Comparison of ENCODE assay signal across 20 cellular contexts in genomic region chr11:32847511-32847910, GRCh38. TPM values are rescaled to one million over a fixed set of nuclear protein-coding genes. Genes with fewer than 3 reads are reported as not detected.
DNase-seq lines count a peak whose midpoint lies in the region; ATAC-seq, FAIRE-seq and TF ChIP-seq lines count a peak whose summit lies in the region.
"Had no signal": no experiment of that assay in that cellular context is flagged by ENCODE, and none has a peak within 500 bp of the region (broad histone marks: within the 10 kb centered on the region; RNA-seq: fewer than 3 reads in every experiment).

No MANE protein-coding gene starts in this region.

- H3K9me3 ChIP-seq in SK-N-SH (no peaks in the 10 kb centered on the region), GM12878 (replicated peaks; ENCODE audit: control insufficient read depth, insufficient read depth, low read length) (no peaks in the 10 kb centered on the region), heart left ventricle (peaks cover 0 to 5% (median 0%) of the 10 kb centered on the region in 12 donors)
- H3K9me3 ChIP-seq: BE2C, MG63 had no signal

- TF ChIP-seq CTCF in SK-N-SH (IDR thresholded peaks at IDR 0.05) (no peak), GM12878 (IDR thresholded peaks at IDR 0.05 in 2 of 3, conservative IDR thresholded peaks at IDR 0.05 in 1 of 3; ENCODE audit: control insufficient read depth in 2 of 3, extremely low read depth in 1 of 3, insufficient read depth in 1 of 3, low read depth in 3 of 3, low read length in 3 of 3) (no peak), heart left ventricle (IDR thresholded peaks at IDR 0.05) (no peak)

- intact Hi-C loops in GM12878 (cut with micrococcal nuclease; ENCODE audit: unreplicated experiment) (no loop called here), heart left ventricle (cut with DNase I) (no loop called here)

- H3K27me3 ChIP-seq in SK-N-SH (ENCODE audit: insufficient read depth): no peaks in the 10 kb centered on the region
- no peaks in the 10 kb centered on the region for H3K27me3 ChIP-seq in GM12878 (replicated peaks in 1 of 2; ENCODE audit: control insufficient read depth in 2 of 2, insufficient read depth in 2 of 2, low read length in 1 of 2)
- no peaks in the 10 kb centered on the region for H3K27me3 ChIP-seq in heart left ventricle
- H3K27me3 ChIP-seq: BE2C, MG63 had no signal

- H3K27ac Mint-ChIP-seq in stimulated activated naive B cell treated with anti-CD40 and anti-IgM and Interleukin-4, amounts not matched to agents 10 μg/mL and 1 μg/mL and 100 μg/mL, for 72 hours: peak overlapping the region; percentile 16
- H3K27ac Mint-ChIP-seq: CD8-positive, alpha-beta T cell had no signal

- no peak overlapping the region for H3K4me3 ChIP-seq in SK-N-SH (ENCODE audit: low read depth in 2 of 2, low read length in 1 of 2)
- H3K4me3 ChIP-seq in GM12878: no peak overlapping the region
- H3K4me3 ChIP-seq in heart left ventricle: no peak overlapping the region
- H3K4me3 ChIP-seq: MG63 had no signal

- no peaks in the 10 kb centered on the region for H3K27me3 Mint-ChIP-seq in stimulated activated naive B cell treated with anti-CD40 and anti-IgM and Interleukin-4, amounts not matched to agents 10 μg/mL and 1 μg/mL and 100 μg/mL, for 72 hours

- H3K4me1 ChIP-seq in SK-N-SH (ENCODE audit: control insufficient read depth in 1 of 2, insufficient read depth in 2 of 2, low read depth in 1 of 2, low read length in 1 of 2) (peaks cover 0 to 10% of the 10 kb centered on the region in 2 experiments; a peak in 1 of 4 replicates), GM12878 (ENCODE audit: control insufficient read depth, insufficient read depth, low read length) (no peaks in the 10 kb centered on the region), heart left ventricle (peaks cover 0 to 17% (median 0%) of the 10 kb centered on the region in 12 donors)
- H3K4me1 ChIP-seq: BE2C had no signal

- H3F3A ChIP-seq in SK-N-SH (replicated peaks; ENCODE audit: insufficient read depth): no peaks in the 10 kb centered on the region

- no peak for TF ChIP-seq EP300 in SK-N-SH (IDR thresholded peaks at IDR 0.05; ENCODE audit: borderline replicate concordance in 1 of 2, low read depth in 1 of 2, low read length in 1 of 2)
- TF ChIP-seq EP300 in GM12878 (IDR thresholded peaks at IDR 0.05; ENCODE audit: borderline replicate concordance in 1 of 2, control insufficient read depth in 1 of 2, low read depth in 2 of 2, low read length in 2 of 2): no peak

- no peak for TF ChIP-seq RAD21 in SK-N-SH (IDR thresholded peaks at IDR 0.05; ENCODE audit: low read length)
- TF ChIP-seq RAD21 in GM12878 (IDR thresholded peaks at IDR 0.05; ENCODE audit: insufficient read depth, low read depth, low read length): no peak

- H2AFZ ChIP-seq in SK-N-SH (ENCODE audit: low read depth) (no peak overlapping the region), GM12878 (ENCODE audit: control insufficient read depth, low read depth, low read length) (no peak overlapping the region)

- RAD21 ChIA-PET in GM12878 (lab: Charles Lee; ENCODE audit: unreplicated experiment): interaction anchor here (1.4 kb wide), 1 partner anchor 38 kb away, joined by 3 read pairs; no protein-coding TSS in a partner anchor

- H4K20me1 ChIP-seq in SK-N-SH (ENCODE audit: insufficient read depth) (no peaks in the 10 kb centered on the region), GM12878 (ENCODE audit: control insufficient read depth, insufficient read depth) (no peaks in the 10 kb centered on the region)

- H3K9me3 Mint-ChIP-seq in stimulated activated naive B cell treated with anti-CD40 and anti-IgM and Interleukin-4, amounts not matched to agents 10 μg/mL and 1 μg/mL and 100 μg/mL, for 72 hours: peaks cover 4 to 7% of the 10 kb centered on the region in 2 donors

- CTCF ChIA-PET in SK-N-SH (lab: Yijun Ruan, JAX): interaction anchor here (0.6 kb wide), 1 partner anchor 785 kb away, joined by 3 read pairs; no protein-coding TSS in a partner anchor
- CTCF ChIA-PET in GM12878 (lab: Yijun Ruan, JAX): no interaction called here

- no peak overlapping the region for H3K27ac ChIP-seq in SK-N-SH (ENCODE audit: low read depth in 2 of 2, low read length in 1 of 2)
- H3K27ac ChIP-seq in GM12878 (ENCODE audit: control insufficient read depth, insufficient read depth): no peak overlapping the region
- no peak overlapping the region for H3K27ac ChIP-seq in heart left ventricle
- H3K27ac ChIP-seq: 22Rv1 had no signal

- 37% methylated on average over 2 of the region's 2 CpGs for WGBS in SK-N-SH (ENCODE audit: low lambda C conversion rate)
- WGBS in GM12878 (ENCODE audit: insufficient coverage, insufficient replicate concordance, low lambda C conversion rate, missing lambda C conversion rate): 50% methylated on average over 2 of the region's 2 CpGs
- WGBS in heart left ventricle, 4 donors: 82 to 92% (median 86%) methylated on average over 2 of the region's 2 CpGs

- no peak for FAIRE-seq in GM12878 (lab: Jason Lieb, UNC)
- FAIRE-seq: H54 had no signal

- in situ Hi-C loops in GM12878 (cut with MboI): no loop called here

- no peak for ATAC-seq in SK-N-SH treated with all-trans-retinoic acid at 6 μM for 48 hours
- peak; percentile 45 for ATAC-seq in GM12878
- ATAC-seq in stimulated activated naive B cell treated with anti-CD40 and anti-IgM and Interleukin-4, amounts not matched to agents 10 μg/mL and 1 μg/mL and 100 μg/mL, for 72 hours (replicated peaks): peak; percentile 87 to 92
- ATAC-seq in heart left ventricle: no peak
- no peak for ATAC-seq in GM21381 (IDR thresholded peaks at IDR 0.05; ENCODE audit: unreplicated experiment)
- no peak for ATAC-seq in GM21619 (IDR thresholded peaks at IDR 0.05; ENCODE audit: unreplicated experiment)
- ATAC-seq: CD8-positive, alpha-beta T cell had no signal

- H3K9ac ChIP-seq in SK-N-SH (no peak overlapping the region), GM12878 (ENCODE audit: control insufficient read depth, insufficient read depth, low read length) (no peak overlapping the region)

- SMC1A ChIA-PET in GM12878 (lab: Charles Lee; ENCODE audit: uncharacterized antibody, unreplicated experiment): interaction anchor here (0.6 kb wide), 2 partner anchors 431 to 543 kb away, joined by 3 to 4 read pairs; no protein-coding TSS in a partner anchor

- peaks cover 2 to 16% of the 10 kb centered on the region in 2 donors for H3K36me3 Mint-ChIP-seq in stimulated activated naive B cell treated with anti-CD40 and anti-IgM and Interleukin-4, amounts not matched to agents 10 μg/mL and 1 μg/mL and 100 μg/mL, for 72 hours
- H3K36me3 Mint-ChIP-seq: CD8-positive, alpha-beta T cell had no signal

- H3K79me2 ChIP-seq in SK-N-SH (ENCODE audit: insufficient read depth) (no peaks in the 10 kb centered on the region), GM12878 (ENCODE audit: control insufficient read depth, insufficient read depth, low read length) (no peaks in the 10 kb centered on the region)

- H3K9me2 ChIP-seq in SK-N-SH: no peaks in the 10 kb centered on the region

- no peaks in the 10 kb centered on the region for H3K36me3 ChIP-seq in SK-N-SH (replicated peaks in 1 of 2; ENCODE audit: control insufficient read depth in 1 of 2, insufficient read depth in 2 of 2, low read length in 1 of 2)
- H3K36me3 ChIP-seq in GM12878 (ENCODE audit: control insufficient read depth in 2 of 2, insufficient read depth in 2 of 2, low read length in 1 of 2): no peaks in the 10 kb centered on the region
- no peaks in the 10 kb centered on the region for H3K36me3 ChIP-seq in heart left ventricle
- H3K36me3 ChIP-seq: BE2C, MG63 had no signal

- H3K4me3 Mint-ChIP-seq in stimulated activated naive B cell treated with anti-CD40 and anti-IgM and Interleukin-4, amounts not matched to agents 10 μg/mL and 1 μg/mL and 100 μg/mL, for 72 hours: no peak overlapping the region
- H3K4me3 Mint-ChIP-seq: CD8-positive, alpha-beta T cell had no signal

- H3K4me2 ChIP-seq in SK-N-SH (no peak overlapping the region), GM12878 (ENCODE audit: control insufficient read depth, insufficient read depth) (no peak overlapping the region)

- DNase-seq in SK-N-SH (no peak), NOMO-1 (lab: John Stamatoyannopoulos, UW; ENCODE audit: unreplicated experiment in 2 of 2) (peak; percentile 32 to 91), GM12878 (ENCODE audit: low read depth, low spot score) (no peak), heart left ventricle (no peak)
- DNase-seq in stimulated activated naive B cell treated with anti-CD40 and anti-IgM and Interleukin-4, amounts not matched to agents 10 μg/mL and 1 μg/mL and 100 μg/mL, for 72 hours: no peak
- DNase-seq: BE2C; CD8-positive, alpha-beta T cell; MG63; NCI-H146; NCI-H2081 treated with DMSO at 0.1 percent for 48 hours; NCI-H510A; NCI-H82; SHP77 treated with DMSO at 0.1 percent for 48 hours had no signal

- TF ChIP-seq POLR2A in GM12878 (IDR thresholded peaks at IDR 0.05; ENCODE audit: low read depth, low read length): no peak
- no peak for TF ChIP-seq POLR2A in heart left ventricle (IDR thresholded peaks at IDR 0.05)

- POLR2A ChIA-PET in SK-N-SH (lab: Yijun Ruan, JAX): no interaction called here
- POLR2A ChIA-PET in GM12878 (lab: Charles Lee): interaction anchor here (1.0 kb wide), 1 partner anchor 9 kb away, joined by 3 read pairs; no protein-coding TSS in a partner anchor

- peaks cover 14 to 26% of the 10 kb centered on the region in 2 donors for H3K4me1 Mint-ChIP-seq in stimulated activated naive B cell treated with anti-CD40 and anti-IgM and Interleukin-4, amounts not matched to agents 10 μg/mL and 1 μg/mL and 100 μg/mL, for 72 hours

- no TSS peak for BruUV-seq in GM12878 (replicated peaks; lab: Mats Ljungman, UMichigan)

RNA-seq across cellular contexts. Expression of gene PRRG4, which starts 17.8 kb away (rescaled TPM):
- polyA plus RNA-seq in SK-N-SH (2012; rRNA removed): 0.21 TPM in 2 replicates
- 0.28 and 0.31 TPM in 2 replicates for polyA plus RNA-seq in SK-N-SH (2012; cell fraction: cytosol; rRNA removed)
- polyA plus RNA-seq in SK-N-SH (2012; cell fraction: nucleus; rRNA removed): 0.06 and 0.07 TPM in 2 replicates
- 3.3 and 3.5 TPM in 2 replicates for total RNA-seq in GM12878 (2013; cell fraction: nucleolus; rRNA removed)
- 2.3 and 2.8 TPM in 2 replicates for total RNA-seq in GM12878 (2014; rRNA removed)
- total RNA-seq in GM12878 (2014; rRNA removed; fragmentation: Illumina TruSeq; extraction: Trizol): 2.5 and 2.6 TPM in 2 replicates
- 2.1 and 2.7 TPM in 2 replicates for total RNA-seq in GM12878 (2021)
- 0.52 TPM for polyA plus RNA-seq in GM12878 (2011; ENCODE audit: low read depth)
- polyA plus RNA-seq in GM12878 (2011; rRNA removed): 4.9 and 6.2 TPM in 2 replicates
- polyA plus RNA-seq in GM12878 (2011; cell fraction: cytosol; rRNA removed): 2.4 and 2.7 TPM in 2 replicates
- polyA plus RNA-seq in GM12878 (2011; cell fraction: nucleus; rRNA removed): 1.2 and 1.4 TPM in 2 replicates
- 0.81 and 0.88 TPM in 2 replicates for polyA plus RNA-seq in GM12878 (2012)
- 2.5 and 3.2 TPM in 2 replicates for polyA plus RNA-seq in GM12878 (2014; fragmentation: Illumina TruSeq; extraction: Trizol)
- polyA plus RNA-seq in GM12878 (2014; fragmentation: Nextera tagmentation; extraction: Ambion mirVana): 1 to 10 TPM; 1.0 to 1.1 TPM
- polyA plus RNA-seq in GM12878 (2014; rRNA removed): 1.5 and 1.7 TPM in 2 replicates
- polyA plus RNA-seq in GM12878 (2016; fragmentation: Nextera tagmentation; extraction: Ambion mirVana): under 1 TPM; 0.55 to 0.63 TPM
- 2.5 and 2.7 TPM in 2 replicates for polyA minus RNA-seq in GM12878 (2011; rRNA and poly(A)+ RNA removed)
- 1.1 and 2.2 TPM in 2 replicates for polyA minus RNA-seq in GM12878 (2011; cell fraction: cytosol; rRNA and poly(A)+ RNA removed)
- 0.73 and 1.6 TPM in 2 replicates for polyA minus RNA-seq in GM12878 (2011; cell fraction: nucleus; rRNA and poly(A)+ RNA removed)
- total RNA-seq in heart left ventricle: 1 to 10 TPM in 2 of 9 donors, under 1 TPM in 7; 0.12 to 1.4 (median 0.39) TPM
- polyA plus RNA-seq in heart left ventricle: under 1 TPM; 0.14 to 0.57 TPM
- polyA plus RNA-seq: AG04450 had no signal

RNA-seq across cellular contexts. Expression of gene QSER1, which starts 45.1 kb away (rescaled TPM):
- polyA plus RNA-seq in SK-N-SH (2012; rRNA removed) (4.2 and 4.4 TPM in 2 replicates), GM12878 (2011; rRNA removed) (12.8 and 20.3 TPM in 2 replicates), GM12878 (2014; fragmentation: Illumina TruSeq; extraction: Trizol) (14.4 and 16.6 TPM in 2 replicates), GM12878 (2014; fragmentation: Nextera tagmentation; extraction: Ambion mirVana) (1 to 10 TPM; 2.1 to 2.9 TPM), GM12878 (2014; rRNA removed) (5.7 and 7.0 TPM in 2 replicates), GM12878 (2016; fragmentation: Nextera tagmentation; extraction: Ambion mirVana) (1 to 10 TPM; 3.8 to 4.5 TPM), heart left ventricle (1 to 10 TPM; 2.1 to 5.9 TPM)
- 7.3 TPM in 2 replicates for polyA plus RNA-seq in SK-N-SH (2012; cell fraction: cytosol; rRNA removed)
- 6.0 and 12.1 TPM in 2 replicates for polyA plus RNA-seq in SK-N-SH (2012; cell fraction: nucleus; rRNA removed)
- total RNA-seq in GM12878 (2013; cell fraction: nucleolus; rRNA removed): 117 and 122 TPM in 2 replicates
- total RNA-seq in GM12878 (2014; rRNA removed) (12.8 and 13.1 TPM in 2 replicates), GM12878 (2014; rRNA removed; fragmentation: Illumina TruSeq; extraction: Trizol) (11.8 and 14.0 TPM in 2 replicates), GM12878 (2021) (13.9 and 15.0 TPM in 2 replicates), heart left ventricle (10 to 100 TPM; 14.7 to 25.3 (median 19.4) TPM)
- polyA plus RNA-seq in GM12878 (2011; ENCODE audit: low read depth): 3.2 TPM
- 5.4 and 7.5 TPM in 2 replicates for polyA plus RNA-seq in GM12878 (2011; cell fraction: cytosol; rRNA removed)
- polyA plus RNA-seq in GM12878 (2011; cell fraction: nucleus; rRNA removed): 21.0 and 21.2 TPM in 2 replicates
- 4.4 and 6.1 TPM in 2 replicates for polyA plus RNA-seq in GM12878 (2012)
- polyA minus RNA-seq in GM12878 (2011; rRNA and poly(A)+ RNA removed): 40.2 and 49.3 TPM in 2 replicates
- 13.6 and 14.6 TPM in 2 replicates for polyA minus RNA-seq in GM12878 (2011; cell fraction: cytosol; rRNA and poly(A)+ RNA removed)
- 21.6 and 33.8 TPM in 2 replicates for polyA minus RNA-seq in GM12878 (2011; cell fraction: nucleus; rRNA and poly(A)+ RNA removed)

RNA-seq across cellular contexts. Expression of gene CCDC73, which starts 53.0 kb away (rescaled TPM):
- polyA plus RNA-seq in SK-N-SH (2012; rRNA removed): not detected in 2 replicates
- polyA plus RNA-seq in SK-N-SH (2012; cell fraction: cytosol; rRNA removed): not detected in 2 replicates
- not detected in 2 replicates for polyA plus RNA-seq in SK-N-SH (2012; cell fraction: nucleus; rRNA removed)
- total RNA-seq in GM12878 (2013; cell fraction: nucleolus; rRNA removed): 0.46 and 0.78 TPM in 2 replicates
- total RNA-seq in GM12878 (2014; rRNA removed): 0.16 and 0.23 TPM in 2 replicates
- 0.27 and 0.78 TPM in 2 replicates for total RNA-seq in GM12878 (2014; rRNA removed; fragmentation: Illumina TruSeq; extraction: Trizol)
- total RNA-seq in GM12878 (2021): 0.05 and 0.11 TPM in 2 replicates
- polyA plus RNA-seq in GM12878 (2011; ENCODE audit: low read depth): 0.08 TPM
- polyA plus RNA-seq in GM12878 (2011; rRNA removed): 0.16 and 0.32 TPM in 2 replicates
- polyA plus RNA-seq in GM12878 (2011; cell fraction: cytosol; rRNA removed): 0.03 and 0.05 TPM in 2 replicates
- 0.12 and 0.18 TPM in 2 replicates for polyA plus RNA-seq in GM12878 (2011; cell fraction: nucleus; rRNA removed)
- 0.10 and 0.24 TPM in 2 replicates for polyA plus RNA-seq in GM12878 (2012)
- polyA plus RNA-seq in GM12878 (2014; fragmentation: Illumina TruSeq; extraction: Trizol): 0.10 TPM in 1 of 2 replicates, not detected in the other
- under 1 TPM; 0.11 to 0.57 TPM for polyA plus RNA-seq in GM12878 (2014; fragmentation: Nextera tagmentation; extraction: Ambion mirVana)
- polyA plus RNA-seq in GM12878 (2014; rRNA removed): 0.05 and 0.09 TPM in 2 replicates
- under 1 TPM; 0.05 to 0.20 TPM for polyA plus RNA-seq in GM12878 (2016; fragmentation: Nextera tagmentation; extraction: Ambion mirVana)
- 0.07 and 0.10 TPM in 2 replicates for polyA minus RNA-seq in GM12878 (2011; rRNA and poly(A)+ RNA removed)
- not detected in 2 replicates for polyA minus RNA-seq in GM12878 (2011; cell fraction: cytosol; rRNA and poly(A)+ RNA removed)
- 0.24 and 0.38 TPM in 2 replicates for polyA minus RNA-seq in GM12878 (2011; cell fraction: nucleus; rRNA and poly(A)+ RNA removed)
- total RNA-seq in heart left ventricle: not detected
- polyA plus RNA-seq in heart left ventricle: under 1 TPM in 1 of 2 donors, not detected in 1; 0.01 TPM
- total RNA-seq: CD8-positive, alpha-beta T cell; HT-29 had no signal
- polyA plus RNA-seq: AG04450 had no signal

Comparison
In these comparisons a context has a peak if more than half of its experiments do, and no peak if none do; other contexts are left out.
1. ATAC-seq: peak in GM12878 (single experiment) and stimulated activated naive B cell treated with anti-CD40 and anti-IgM and Interleukin-4, amounts not matched to agents 10 μg/mL and 1 μg/mL and 100 μg/mL, for 72 hours (2 of 2); none in SK-N-SH treated with all-trans-retinoic acid at 6 μM for 48 hours (single experiment), heart left ventricle (0 of 4), GM21381 (single experiment) and GM21619 (single experiment).
2. DNase-seq: peak in NOMO-1 (2 of 2); none in SK-N-SH (single experiment), GM12878 (single experiment), stimulated activated naive B cell treated with anti-CD40 and anti-IgM and Interleukin-4, amounts not matched to agents 10 μg/mL and 1 μg/mL and 100 μg/mL, for 72 hours (single experiment) and heart left ventricle (0 of 5).